Comparison of ENCODE assay signal across 1 cellular context in genomic region chr1:14435368-14436023, GRCh38.
A peak's percentile ranks its signal among the peaks of the same experiment; 100 is the strongest.
TF ChIP-seq lines count a peak whose summit lies in the region.

No MANE protein-coding gene starts in this region.

TF ChIP-seq in K562, 482 proteins besides CTCF, POLR2A, EP300 and RAD21 (continued from another document and continues in another):
- TF ChIP-seq, protein P1, sequence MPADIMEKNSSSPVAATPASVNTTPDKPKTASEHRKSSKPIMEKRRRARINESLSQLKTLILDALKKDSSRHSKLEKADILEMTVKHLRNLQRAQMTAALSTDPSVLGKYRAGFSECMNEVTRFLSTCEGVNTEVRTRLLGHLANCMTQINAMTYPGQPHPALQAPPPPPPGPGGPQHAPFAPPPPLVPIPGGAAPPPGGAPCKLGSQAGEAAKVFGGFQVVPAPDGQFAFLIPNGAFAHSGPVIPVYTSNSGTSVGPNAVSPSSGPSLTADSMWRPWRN (IDR thresholded peaks at IDR 0.05; ENCODE audit: low read depth), result peak; percentile 43; the same call in 1 of the 2 replicates
- TF ChIP-seq MAFK (IDR thresholded peaks at IDR 0.05; ENCODE audit: low read length) (peak; percentile 51; the same call in 1 of the 2 replicates), PHB (CRISPR knock-in tag; IDR thresholded peaks at IDR 0.05) (no peak), MTF1 (CRISPR knock-in tag; IDR thresholded peaks at IDR 0.05; ENCODE audit: borderline replicate concordance) (0 out of 2 replicates have a peak, but pooled peaks have one; percentile 33), ELF2 (CRISPR knock-in tag; IDR thresholded peaks at IDR 0.05) (no peak), ATF6 (CRISPR knock-in tag; IDR thresholded peaks at IDR 0.05) (no peak), RAD51 (IDR thresholded peaks at IDR 0.05; ENCODE audit: borderline replicate concordance, low read depth) (no peak), SNAPC5 (CRISPR knock-in tag; IDR thresholded peaks at IDR 0.05) (no peak), ZNF445 (CRISPR knock-in tag; IDR thresholded peaks at IDR 0.05; ENCODE audit: low read depth) (peak; percentile 20; the same call in 1 of the 2 replicates), RB1 (IDR thresholded peaks at IDR 0.05; ENCODE audit: low read depth) (peak; percentile 59; the same call in 1 of the 2 replicates), GTF2A2 (tag; IDR thresholded peaks at IDR 0.05) (no peak), ZNF143 (CRISPR knock-in tag; IDR thresholded peaks at IDR 0.05) (no peak), ZNF12 (CRISPR knock-in tag; IDR thresholded peaks at IDR 0.05) (0 out of 2 replicates have a peak, but pooled peaks have one; percentile 28), NONO (IDR thresholded peaks at IDR 0.05; ENCODE audit: low read depth in 2 of 2, low read length in 1 of 2) (no peak), JUNB (CRISPR knock-in tag; conservative IDR thresholded peaks at IDR 0.05) (no peak), SMAD2 (IDR thresholded peaks at IDR 0.05; ENCODE audit: low read depth, low read length) (no peak), ATF1 (CRISPR knock-in tag; IDR thresholded peaks at IDR 0.05) (no peak), ATF1 (tag; IDR thresholded peaks at IDR 0.05) (0 out of 2 replicates have a peak, but pooled peaks have one; percentile 40), MYNN (IDR thresholded peaks at IDR 0.05) (peak; percentile 92), MYNN (CRISPR knock-in tag; IDR thresholded peaks at IDR 0.05) (no peak), DPF2 (IDR thresholded peaks at IDR 0.05) (peak; percentile 77), MIER1 (IDR thresholded peaks at IDR 0.05; ENCODE audit: low read depth) (no peak), SRSF3 (IDR thresholded peaks at IDR 0.05; ENCODE audit: insufficient read depth, low read length) (no peak), FOXK1 (CRISPR knock-in tag; IDR thresholded peaks at IDR 0.05; ENCODE audit: borderline replicate concordance) (no peak), SREBF2 (CRISPR knock-in tag; IDR thresholded peaks at IDR 0.05) (peak; percentile 62; the same call in 1 of the 2 replicates), MEIS2 (IDR thresholded peaks at IDR 0.05; ENCODE audit: partially characterized antibody) (peak; percentile 74), CHD4 (IDR thresholded peaks at IDR 0.05; ENCODE audit: insufficient read depth, insufficient replicate concordance, low read depth, low read length, poor library complexity, severe bottlenecking) (no peak), AFF4 (CRISPR knock-in tag; IDR thresholded peaks at IDR 0.05) (no peak), ZNF212 (CRISPR knock-in tag; IDR thresholded peaks at IDR 0.05) (no peak), THRAP3 (IDR thresholded peaks at IDR 0.05; ENCODE audit: borderline replicate concordance) (no peak), C11orf30 (IDR thresholded peaks at IDR 0.05; ENCODE audit: low read depth) (peak; percentile 15; the same call in 1 of the 2 replicates)
- TF ChIP-seq, protein P2, sequence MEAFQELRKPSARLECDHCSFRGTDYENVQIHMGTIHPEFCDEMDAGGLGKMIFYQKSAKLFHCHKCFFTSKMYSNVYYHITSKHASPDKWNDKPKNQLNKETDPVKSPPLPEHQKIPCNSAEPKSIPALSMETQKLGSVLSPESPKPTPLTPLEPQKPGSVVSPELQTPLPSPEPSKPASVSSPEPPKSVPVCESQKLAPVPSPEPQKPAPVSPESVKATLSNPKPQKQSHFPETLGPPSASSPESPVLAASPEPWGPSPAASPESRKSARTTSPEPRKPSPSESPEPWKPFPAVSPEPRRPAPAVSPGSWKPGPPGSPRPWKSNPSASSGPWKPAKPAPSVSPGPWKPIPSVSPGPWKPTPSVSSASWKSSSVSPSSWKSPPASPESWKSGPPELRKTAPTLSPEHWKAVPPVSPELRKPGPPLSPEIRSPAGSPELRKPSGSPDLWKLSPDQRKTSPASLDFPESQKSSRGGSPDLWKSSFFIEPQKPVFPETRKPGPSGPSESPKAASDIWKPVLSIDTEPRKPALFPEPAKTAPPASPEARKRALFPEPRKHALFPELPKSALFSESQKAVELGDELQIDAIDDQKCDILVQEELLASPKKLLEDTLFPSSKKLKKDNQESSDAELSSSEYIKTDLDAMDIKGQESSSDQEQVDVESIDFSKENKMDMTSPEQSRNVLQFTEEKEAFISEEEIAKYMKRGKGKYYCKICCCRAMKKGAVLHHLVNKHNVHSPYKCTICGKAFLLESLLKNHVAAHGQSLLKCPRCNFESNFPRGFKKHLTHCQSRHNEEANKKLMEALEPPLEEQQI (IDR thresholded peaks at IDR 0.05), result 0 out of 2 replicates have a peak, but pooled peaks have one; percentile 26
- TF ChIP-seq, protein P3, sequence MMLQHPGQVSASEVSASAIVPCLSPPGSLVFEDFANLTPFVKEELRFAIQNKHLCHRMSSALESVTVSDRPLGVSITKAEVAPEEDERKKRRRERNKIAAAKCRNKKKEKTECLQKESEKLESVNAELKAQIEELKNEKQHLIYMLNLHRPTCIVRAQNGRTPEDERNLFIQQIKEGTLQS (IDR thresholded peaks at IDR 0.05), result peak; percentile 85
- TF ChIP-seq, protein P3 (CRISPR knock-in tag; conservative IDR thresholded peaks at IDR 0.05), result peak; percentile 72; the same call in 1 of the 2 replicates
- TF ChIP-seq, protein P4, sequence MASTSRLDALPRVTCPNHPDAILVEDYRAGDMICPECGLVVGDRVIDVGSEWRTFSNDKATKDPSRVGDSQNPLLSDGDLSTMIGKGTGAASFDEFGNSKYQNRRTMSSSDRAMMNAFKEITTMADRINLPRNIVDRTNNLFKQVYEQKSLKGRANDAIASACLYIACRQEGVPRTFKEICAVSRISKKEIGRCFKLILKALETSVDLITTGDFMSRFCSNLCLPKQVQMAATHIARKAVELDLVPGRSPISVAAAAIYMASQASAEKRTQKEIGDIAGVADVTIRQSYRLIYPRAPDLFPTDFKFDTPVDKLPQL (IDR thresholded peaks at IDR 0.05; ENCODE audit: extremely low read depth, insufficient read length), result no peak
- TF ChIP-seq, protein P5, sequence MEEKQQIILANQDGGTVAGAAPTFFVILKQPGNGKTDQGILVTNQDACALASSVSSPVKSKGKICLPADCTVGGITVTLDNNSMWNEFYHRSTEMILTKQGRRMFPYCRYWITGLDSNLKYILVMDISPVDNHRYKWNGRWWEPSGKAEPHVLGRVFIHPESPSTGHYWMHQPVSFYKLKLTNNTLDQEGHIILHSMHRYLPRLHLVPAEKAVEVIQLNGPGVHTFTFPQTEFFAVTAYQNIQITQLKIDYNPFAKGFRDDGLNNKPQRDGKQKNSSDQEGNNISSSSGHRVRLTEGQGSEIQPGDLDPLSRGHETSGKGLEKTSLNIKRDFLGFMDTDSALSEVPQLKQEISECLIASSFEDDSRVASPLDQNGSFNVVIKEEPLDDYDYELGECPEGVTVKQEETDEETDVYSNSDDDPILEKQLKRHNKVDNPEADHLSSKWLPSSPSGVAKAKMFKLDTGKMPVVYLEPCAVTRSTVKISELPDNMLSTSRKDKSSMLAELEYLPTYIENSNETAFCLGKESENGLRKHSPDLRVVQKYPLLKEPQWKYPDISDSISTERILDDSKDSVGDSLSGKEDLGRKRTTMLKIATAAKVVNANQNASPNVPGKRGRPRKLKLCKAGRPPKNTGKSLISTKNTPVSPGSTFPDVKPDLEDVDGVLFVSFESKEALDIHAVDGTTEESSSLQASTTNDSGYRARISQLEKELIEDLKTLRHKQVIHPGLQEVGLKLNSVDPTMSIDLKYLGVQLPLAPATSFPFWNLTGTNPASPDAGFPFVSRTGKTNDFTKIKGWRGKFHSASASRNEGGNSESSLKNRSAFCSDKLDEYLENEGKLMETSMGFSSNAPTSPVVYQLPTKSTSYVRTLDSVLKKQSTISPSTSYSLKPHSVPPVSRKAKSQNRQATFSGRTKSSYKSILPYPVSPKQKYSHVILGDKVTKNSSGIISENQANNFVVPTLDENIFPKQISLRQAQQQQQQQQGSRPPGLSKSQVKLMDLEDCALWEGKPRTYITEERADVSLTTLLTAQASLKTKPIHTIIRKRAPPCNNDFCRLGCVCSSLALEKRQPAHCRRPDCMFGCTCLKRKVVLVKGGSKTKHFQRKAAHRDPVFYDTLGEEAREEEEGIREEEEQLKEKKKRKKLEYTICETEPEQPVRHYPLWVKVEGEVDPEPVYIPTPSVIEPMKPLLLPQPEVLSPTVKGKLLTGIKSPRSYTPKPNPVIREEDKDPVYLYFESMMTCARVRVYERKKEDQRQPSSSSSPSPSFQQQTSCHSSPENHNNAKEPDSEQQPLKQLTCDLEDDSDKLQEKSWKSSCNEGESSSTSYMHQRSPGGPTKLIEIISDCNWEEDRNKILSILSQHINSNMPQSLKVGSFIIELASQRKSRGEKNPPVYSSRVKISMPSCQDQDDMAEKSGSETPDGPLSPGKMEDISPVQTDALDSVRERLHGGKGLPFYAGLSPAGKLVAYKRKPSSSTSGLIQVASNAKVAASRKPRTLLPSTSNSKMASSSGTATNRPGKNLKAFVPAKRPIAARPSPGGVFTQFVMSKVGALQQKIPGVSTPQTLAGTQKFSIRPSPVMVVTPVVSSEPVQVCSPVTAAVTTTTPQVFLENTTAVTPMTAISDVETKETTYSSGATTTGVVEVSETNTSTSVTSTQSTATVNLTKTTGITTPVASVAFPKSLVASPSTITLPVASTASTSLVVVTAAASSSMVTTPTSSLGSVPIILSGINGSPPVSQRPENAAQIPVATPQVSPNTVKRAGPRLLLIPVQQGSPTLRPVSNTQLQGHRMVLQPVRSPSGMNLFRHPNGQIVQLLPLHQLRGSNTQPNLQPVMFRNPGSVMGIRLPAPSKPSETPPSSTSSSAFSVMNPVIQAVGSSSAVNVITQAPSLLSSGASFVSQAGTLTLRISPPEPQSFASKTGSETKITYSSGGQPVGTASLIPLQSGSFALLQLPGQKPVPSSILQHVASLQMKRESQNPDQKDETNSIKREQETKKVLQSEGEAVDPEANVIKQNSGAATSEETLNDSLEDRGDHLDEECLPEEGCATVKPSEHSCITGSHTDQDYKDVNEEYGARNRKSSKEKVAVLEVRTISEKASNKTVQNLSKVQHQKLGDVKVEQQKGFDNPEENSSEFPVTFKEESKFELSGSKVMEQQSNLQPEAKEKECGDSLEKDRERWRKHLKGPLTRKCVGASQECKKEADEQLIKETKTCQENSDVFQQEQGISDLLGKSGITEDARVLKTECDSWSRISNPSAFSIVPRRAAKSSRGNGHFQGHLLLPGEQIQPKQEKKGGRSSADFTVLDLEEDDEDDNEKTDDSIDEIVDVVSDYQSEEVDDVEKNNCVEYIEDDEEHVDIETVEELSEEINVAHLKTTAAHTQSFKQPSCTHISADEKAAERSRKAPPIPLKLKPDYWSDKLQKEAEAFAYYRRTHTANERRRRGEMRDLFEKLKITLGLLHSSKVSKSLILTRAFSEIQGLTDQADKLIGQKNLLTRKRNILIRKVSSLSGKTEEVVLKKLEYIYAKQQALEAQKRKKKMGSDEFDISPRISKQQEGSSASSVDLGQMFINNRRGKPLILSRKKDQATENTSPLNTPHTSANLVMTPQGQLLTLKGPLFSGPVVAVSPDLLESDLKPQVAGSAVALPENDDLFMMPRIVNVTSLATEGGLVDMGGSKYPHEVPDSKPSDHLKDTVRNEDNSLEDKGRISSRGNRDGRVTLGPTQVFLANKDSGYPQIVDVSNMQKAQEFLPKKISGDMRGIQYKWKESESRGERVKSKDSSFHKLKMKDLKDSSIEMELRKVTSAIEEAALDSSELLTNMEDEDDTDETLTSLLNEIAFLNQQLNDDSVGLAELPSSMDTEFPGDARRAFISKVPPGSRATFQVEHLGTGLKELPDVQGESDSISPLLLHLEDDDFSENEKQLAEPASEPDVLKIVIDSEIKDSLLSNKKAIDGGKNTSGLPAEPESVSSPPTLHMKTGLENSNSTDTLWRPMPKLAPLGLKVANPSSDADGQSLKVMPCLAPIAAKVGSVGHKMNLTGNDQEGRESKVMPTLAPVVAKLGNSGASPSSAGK (IDR thresholded peaks at IDR 0.05), result peak; percentile 75; the same call in 1 of the 2 replicates
